ENCODE assay signal across 10 cellular contexts in the genomic region with DNA sequence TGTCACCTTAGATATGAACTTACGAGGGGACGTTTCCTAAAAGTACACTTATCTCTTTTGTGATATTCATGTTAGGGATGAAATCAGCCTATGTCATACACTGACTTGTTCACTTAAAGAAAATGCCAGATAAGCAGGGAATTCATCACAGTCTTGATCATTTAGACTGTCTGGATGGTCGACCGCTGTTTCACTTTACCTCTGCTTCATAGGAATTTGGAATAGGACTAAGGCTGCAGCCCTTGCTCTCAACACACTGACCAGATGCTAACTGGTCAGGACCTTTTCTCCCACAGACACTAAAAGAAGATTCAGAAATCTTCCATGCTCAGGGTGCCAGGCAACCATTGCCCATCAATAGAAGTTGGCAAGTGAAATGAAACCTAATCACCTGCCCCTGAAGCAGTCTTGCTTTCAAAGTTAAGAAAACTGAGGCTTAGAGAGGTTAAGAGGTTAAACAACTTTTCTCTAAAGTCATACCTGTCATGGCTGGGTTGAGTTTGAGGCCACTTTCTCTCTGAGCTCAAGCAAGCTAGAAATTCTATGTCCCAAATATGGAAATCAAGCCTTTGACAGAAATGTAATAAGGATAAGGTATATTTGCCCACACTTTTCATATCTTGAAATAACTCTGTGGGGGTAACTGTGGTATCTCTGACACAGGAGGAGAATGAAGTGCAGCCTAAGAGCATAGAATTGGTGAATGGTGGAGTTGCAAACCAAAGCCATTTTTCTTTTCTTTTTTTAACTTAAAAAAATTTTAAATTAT.
DNase-seq lines count a peak whose midpoint lies in the region; ATAC-seq, FAIRE-seq and TF ChIP-seq lines count a peak whose summit lies in the region.
"Had no signal": no experiment of that assay in that cellular context is flagged by ENCODE, and none has a peak within 500 bp of the region (broad histone marks: within the 10 kb centered on the region; RNA-seq: fewer than 3 reads in every experiment).

No MANE protein-coding gene starts in this region.

- TF ChIP-seq CTCF in omental fat pad (IDR thresholded peaks at IDR 0.05) (no peak), nephron progenitor cell (IDR thresholded peaks at IDR 0.05) (no peak)

- H3K9me3 Mint-ChIP-seq in nephron progenitor cell: no peaks in the 10 kb centered on the region

- intact Hi-C loops in posterior vena cava (cut with DNase I): no loop called here

- H3K36me3 Mint-ChIP-seq in nephron progenitor cell (ENCODE audit: low read depth): no peaks in the 10 kb centered on the region

- no peak overlapping the region for H3K4me3 Mint-ChIP-seq in nephron progenitor cell

- H3K27ac Mint-ChIP-seq in nephron progenitor cell: no peak overlapping the region

- peak; percentile 31 for FAIRE-seq in HTR-8/SVneo (lab: Jason Lieb, UNC)

- DNase-seq in HTR-8/SVneo (ENCODE audit: insufficient read length, low spot score) (no peak), omental fat pad (ENCODE audit: low spot score) (no peak), nephron progenitor cell (no peak), NCI-H1694 treated with DMSO at 0.1 percent for 48 hours (lab: John Stamatoyannopoulos, UW) (no peak), posterior vena cava (ENCODE audit: low spot score) (no peak), epidermal melanocyte (ENCODE audit: insufficient read length, low spot score) (no peak)
- DNase-seq: NCI-H82; stimulated activated CD4-positive, alpha-beta T cell treated with anti-CD3 and anti-CD28 coated beads, Interleukin-4, amount 100 ng/mL, for 1 hour had no signal

- peaks cover 11% of the 10 kb centered on the region for H3K4me1 Mint-ChIP-seq in nephron progenitor cell

- H3K27me3 Mint-ChIP-seq in nephron progenitor cell (ENCODE audit: low read depth, poor library complexity): no peaks in the 10 kb centered on the region

- ATAC-seq in GM18867 (IDR thresholded peaks at IDR 0.05; ENCODE audit: unreplicated experiment) (peak; percentile 45), HG02571 (IDR thresholded peaks at IDR 0.05; ENCODE audit: unreplicated experiment) (peak; percentile 21), omental fat pad (ENCODE audit: low FRiP score) (peak; percentile 78)

Comparison
In these comparisons a context has a peak if more than half of its experiments do, and no peak if none do; other contexts are left out.
1. ATAC-seq: peak in every context shown above with its lines; median percentile 78 in omental fat pad; 45 in GM18867; 21 in HG02571.